2 cellular contexts compared by ENCODE assay signal in the genomic region with DNA sequence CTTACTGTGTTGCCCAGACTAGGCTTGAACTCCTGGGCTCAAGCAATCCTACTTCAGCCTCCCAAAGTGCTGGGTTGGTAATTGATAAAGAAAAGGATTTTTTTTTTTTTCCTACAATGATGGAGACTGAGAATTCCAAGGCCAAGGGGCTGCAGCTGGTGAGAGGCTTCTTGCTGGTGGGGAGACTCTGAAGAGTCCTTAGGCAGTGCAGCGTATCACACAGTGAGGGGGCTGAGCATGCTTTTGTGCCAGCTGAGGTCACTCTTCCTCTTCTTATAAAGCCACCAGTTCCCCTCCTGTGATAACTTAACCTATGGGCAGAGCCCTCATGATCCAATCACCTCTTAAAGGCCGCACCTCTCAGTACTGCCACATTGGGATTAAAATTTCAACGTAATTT.
TF ChIP-seq lines count a peak whose summit lies in the region.

No MANE protein-coding gene starts in this region.

TF ChIP-seq in WTC11, 78 proteins besides CTCF, POLR2A, EP300 and RAD21 (continued from another document):
- TF ChIP-seq, protein P1, sequence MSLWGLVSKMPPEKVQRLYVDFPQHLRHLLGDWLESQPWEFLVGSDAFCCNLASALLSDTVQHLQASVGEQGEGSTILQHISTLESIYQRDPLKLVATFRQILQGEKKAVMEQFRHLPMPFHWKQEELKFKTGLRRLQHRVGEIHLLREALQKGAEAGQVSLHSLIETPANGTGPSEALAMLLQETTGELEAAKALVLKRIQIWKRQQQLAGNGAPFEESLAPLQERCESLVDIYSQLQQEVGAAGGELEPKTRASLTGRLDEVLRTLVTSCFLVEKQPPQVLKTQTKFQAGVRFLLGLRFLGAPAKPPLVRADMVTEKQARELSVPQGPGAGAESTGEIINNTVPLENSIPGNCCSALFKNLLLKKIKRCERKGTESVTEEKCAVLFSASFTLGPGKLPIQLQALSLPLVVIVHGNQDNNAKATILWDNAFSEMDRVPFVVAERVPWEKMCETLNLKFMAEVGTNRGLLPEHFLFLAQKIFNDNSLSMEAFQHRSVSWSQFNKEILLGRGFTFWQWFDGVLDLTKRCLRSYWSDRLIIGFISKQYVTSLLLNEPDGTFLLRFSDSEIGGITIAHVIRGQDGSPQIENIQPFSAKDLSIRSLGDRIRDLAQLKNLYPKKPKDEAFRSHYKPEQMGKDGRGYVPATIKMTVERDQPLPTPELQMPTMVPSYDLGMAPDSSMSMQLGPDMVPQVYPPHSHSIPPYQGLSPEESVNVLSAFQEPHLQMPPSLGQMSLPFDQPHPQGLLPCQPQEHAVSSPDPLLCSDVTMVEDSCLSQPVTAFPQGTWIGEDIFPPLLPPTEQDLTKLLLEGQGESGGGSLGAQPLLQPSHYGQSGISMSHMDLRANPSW (CRISPR knock-in tag; conservative IDR thresholded peaks at IDR 0.05; ENCODE audit: low read depth): no peak
- TF ChIP-seq GABPB1 (CRISPR knock-in tag; IDR thresholded peaks at IDR 0.05) (no peak), IRF2 (CRISPR knock-in tag; IDR thresholded peaks at IDR 0.05; ENCODE audit: borderline replicate concordance, low read depth) (no peak), NR3C1 (CRISPR knock-in tag; conservative IDR thresholded peaks at IDR 0.05; ENCODE audit: low read depth) (no peak), EMX1 (CRISPR knock-in tag; IDR thresholded peaks at IDR 0.05) (no peak), ETV6 (CRISPR knock-in tag; IDR thresholded peaks at IDR 0.05) (no peak), ZNF121 (CRISPR knock-in tag; IDR thresholded peaks at IDR 0.05) (no peak), ZNF138 (CRISPR knock-in tag; conservative IDR thresholded peaks at IDR 0.05) (no peak)
- TF ChIP-seq, protein P2, sequence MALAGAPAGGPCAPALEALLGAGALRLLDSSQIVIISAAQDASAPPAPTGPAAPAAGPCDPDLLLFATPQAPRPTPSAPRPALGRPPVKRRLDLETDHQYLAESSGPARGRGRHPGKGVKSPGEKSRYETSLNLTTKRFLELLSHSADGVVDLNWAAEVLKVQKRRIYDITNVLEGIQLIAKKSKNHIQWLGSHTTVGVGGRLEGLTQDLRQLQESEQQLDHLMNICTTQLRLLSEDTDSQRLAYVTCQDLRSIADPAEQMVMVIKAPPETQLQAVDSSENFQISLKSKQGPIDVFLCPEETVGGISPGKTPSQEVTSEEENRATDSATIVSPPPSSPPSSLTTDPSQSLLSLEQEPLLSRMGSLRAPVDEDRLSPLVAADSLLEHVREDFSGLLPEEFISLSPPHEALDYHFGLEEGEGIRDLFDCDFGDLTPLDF (CRISPR knock-in tag; IDR thresholded peaks at IDR 0.05): no peak
- TF ChIP-seq, protein P3, sequence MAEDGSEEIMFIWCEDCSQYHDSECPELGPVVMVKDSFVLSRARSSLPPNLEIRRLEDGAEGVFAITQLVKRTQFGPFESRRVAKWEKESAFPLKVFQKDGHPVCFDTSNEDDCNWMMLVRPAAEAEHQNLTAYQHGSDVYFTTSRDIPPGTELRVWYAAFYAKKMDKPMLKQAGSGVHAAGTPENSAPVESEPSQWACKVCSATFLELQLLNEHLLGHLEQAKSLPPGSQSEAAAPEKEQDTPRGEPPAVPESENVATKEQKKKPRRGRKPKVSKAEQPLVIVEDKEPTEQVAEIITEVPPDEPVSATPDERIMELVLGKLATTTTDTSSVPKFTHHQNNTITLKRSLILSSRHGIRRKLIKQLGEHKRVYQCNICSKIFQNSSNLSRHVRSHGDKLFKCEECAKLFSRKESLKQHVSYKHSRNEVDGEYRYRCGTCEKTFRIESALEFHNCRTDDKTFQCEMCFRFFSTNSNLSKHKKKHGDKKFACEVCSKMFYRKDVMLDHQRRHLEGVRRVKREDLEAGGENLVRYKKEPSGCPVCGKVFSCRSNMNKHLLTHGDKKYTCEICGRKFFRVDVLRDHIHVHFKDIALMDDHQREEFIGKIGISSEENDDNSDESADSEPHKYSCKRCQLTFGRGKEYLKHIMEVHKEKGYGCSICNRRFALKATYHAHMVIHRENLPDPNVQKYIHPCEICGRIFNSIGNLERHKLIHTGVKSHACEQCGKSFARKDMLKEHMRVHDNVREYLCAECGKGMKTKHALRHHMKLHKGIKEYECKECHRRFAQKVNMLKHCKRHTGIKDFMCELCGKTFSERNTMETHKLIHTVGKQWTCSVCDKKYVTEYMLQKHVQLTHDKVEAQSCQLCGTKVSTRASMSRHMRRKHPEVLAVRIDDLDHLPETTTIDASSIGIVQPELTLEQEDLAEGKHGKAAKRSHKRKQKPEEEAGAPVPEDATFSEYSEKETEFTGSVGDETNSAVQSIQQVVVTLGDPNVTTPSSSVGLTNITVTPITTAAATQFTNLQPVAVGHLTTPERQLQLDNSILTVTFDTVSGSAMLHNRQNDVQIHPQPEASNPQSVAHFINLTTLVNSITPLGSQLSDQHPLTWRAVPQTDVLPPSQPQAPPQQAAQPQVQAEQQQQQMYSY (CRISPR knock-in tag; IDR thresholded peaks at IDR 0.05): no peak
- TF ChIP-seq, protein P4, sequence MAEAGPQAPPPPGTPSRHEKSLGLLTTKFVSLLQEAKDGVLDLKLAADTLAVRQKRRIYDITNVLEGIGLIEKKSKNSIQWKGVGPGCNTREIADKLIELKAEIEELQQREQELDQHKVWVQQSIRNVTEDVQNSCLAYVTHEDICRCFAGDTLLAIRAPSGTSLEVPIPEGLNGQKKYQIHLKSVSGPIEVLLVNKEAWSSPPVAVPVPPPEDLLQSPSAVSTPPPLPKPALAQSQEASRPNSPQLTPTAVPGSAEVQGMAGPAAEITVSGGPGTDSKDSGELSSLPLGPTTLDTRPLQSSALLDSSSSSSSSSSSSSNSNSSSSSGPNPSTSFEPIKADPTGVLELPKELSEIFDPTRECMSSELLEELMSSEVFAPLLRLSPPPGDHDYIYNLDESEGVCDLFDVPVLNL (CRISPR knock-in tag; IDR thresholded peaks at IDR 0.05; ENCODE audit: borderline replicate concordance, low read depth): no peak
- TF ChIP-seq, protein P5, sequence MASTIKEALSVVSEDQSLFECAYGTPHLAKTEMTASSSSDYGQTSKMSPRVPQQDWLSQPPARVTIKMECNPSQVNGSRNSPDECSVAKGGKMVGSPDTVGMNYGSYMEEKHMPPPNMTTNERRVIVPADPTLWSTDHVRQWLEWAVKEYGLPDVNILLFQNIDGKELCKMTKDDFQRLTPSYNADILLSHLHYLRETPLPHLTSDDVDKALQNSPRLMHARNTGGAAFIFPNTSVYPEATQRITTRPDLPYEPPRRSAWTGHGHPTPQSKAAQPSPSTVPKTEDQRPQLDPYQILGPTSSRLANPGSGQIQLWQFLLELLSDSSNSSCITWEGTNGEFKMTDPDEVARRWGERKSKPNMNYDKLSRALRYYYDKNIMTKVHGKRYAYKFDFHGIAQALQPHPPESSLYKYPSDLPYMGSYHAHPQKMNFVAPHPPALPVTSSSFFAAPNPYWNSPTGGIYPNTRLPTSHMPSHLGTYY (CRISPR knock-in tag; IDR thresholded peaks at IDR 0.05): no peak
TF ChIP-seq in WTC11: peak in this region for 0.

TF ChIP-seq in SK-N-SH treated with all-trans-retinoic acid at 6 μM for 48 hours, 23 proteins besides CTCF, POLR2A, EP300 and RAD21 (continued from another document):
- TF ChIP-seq, protein P6, sequence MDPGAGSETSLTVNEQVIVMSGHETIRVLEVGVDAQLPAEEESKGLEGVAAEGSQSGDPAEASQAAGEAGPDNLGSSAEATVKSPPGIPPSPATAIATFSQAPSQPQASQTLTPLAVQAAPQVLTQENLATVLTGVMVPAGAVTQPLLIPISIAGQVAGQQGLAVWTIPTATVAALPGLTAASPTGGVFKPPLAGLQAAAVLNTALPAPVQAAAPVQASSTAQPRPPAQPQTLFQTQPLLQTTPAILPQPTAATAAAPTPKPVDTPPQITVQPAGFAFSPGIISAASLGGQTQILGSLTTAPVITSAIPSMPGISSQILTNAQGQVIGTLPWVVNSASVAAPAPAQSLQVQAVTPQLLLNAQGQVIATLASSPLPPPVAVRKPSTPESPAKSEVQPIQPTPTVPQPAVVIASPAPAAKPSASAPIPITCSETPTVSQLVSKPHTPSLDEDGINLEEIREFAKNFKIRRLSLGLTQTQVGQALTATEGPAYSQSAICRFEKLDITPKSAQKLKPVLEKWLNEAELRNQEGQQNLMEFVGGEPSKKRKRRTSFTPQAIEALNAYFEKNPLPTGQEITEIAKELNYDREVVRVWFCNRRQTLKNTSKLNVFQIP (CRISPR knock-in tag; IDR thresholded peaks at IDR 0.05; ENCODE audit: borderline replicate concordance, low read depth): no peak
- TF ChIP-seq, protein P7, sequence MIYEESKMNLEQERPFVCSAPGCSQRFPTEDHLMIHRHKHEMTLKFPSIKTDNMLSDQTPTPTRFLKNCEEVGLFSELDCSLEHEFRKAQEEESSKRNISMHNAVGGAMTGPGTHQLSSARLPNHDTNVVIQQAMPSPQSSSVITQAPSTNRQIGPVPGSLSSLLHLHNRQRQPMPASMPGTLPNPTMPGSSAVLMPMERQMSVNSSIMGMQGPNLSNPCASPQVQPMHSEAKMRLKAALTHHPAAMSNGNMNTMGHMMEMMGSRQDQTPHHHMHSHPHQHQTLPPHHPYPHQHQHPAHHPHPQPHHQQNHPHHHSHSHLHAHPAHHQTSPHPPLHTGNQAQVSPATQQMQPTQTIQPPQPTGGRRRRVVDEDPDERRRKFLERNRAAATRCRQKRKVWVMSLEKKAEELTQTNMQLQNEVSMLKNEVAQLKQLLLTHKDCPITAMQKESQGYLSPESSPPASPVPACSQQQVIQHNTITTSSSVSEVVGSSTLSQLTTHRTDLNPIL (CRISPR knock-in tag; IDR thresholded peaks at IDR 0.05; ENCODE audit: low read depth): no peak
- TF ChIP-seq TCF4 (CRISPR knock-in tag; IDR thresholded peaks at IDR 0.05; ENCODE audit: borderline replicate concordance) (no peak), OSR1 (CRISPR knock-in tag; IDR thresholded peaks at IDR 0.05) (no peak), ISL1 (CRISPR knock-in tag; IDR thresholded peaks at IDR 0.05) (no peak), SNAI2 (CRISPR knock-in tag; IDR thresholded peaks at IDR 0.05) (no peak), PPARA (CRISPR knock-in tag; IDR thresholded peaks at IDR 0.05; ENCODE audit: borderline replicate concordance) (no peak), ZNF565 (CRISPR knock-in tag; conservative IDR thresholded peaks at IDR 0.05; ENCODE audit: low read depth) (no peak), ZFP3 (CRISPR knock-in tag; IDR thresholded peaks at IDR 0.05) (no peak)
- TF ChIP-seq, protein P8, sequence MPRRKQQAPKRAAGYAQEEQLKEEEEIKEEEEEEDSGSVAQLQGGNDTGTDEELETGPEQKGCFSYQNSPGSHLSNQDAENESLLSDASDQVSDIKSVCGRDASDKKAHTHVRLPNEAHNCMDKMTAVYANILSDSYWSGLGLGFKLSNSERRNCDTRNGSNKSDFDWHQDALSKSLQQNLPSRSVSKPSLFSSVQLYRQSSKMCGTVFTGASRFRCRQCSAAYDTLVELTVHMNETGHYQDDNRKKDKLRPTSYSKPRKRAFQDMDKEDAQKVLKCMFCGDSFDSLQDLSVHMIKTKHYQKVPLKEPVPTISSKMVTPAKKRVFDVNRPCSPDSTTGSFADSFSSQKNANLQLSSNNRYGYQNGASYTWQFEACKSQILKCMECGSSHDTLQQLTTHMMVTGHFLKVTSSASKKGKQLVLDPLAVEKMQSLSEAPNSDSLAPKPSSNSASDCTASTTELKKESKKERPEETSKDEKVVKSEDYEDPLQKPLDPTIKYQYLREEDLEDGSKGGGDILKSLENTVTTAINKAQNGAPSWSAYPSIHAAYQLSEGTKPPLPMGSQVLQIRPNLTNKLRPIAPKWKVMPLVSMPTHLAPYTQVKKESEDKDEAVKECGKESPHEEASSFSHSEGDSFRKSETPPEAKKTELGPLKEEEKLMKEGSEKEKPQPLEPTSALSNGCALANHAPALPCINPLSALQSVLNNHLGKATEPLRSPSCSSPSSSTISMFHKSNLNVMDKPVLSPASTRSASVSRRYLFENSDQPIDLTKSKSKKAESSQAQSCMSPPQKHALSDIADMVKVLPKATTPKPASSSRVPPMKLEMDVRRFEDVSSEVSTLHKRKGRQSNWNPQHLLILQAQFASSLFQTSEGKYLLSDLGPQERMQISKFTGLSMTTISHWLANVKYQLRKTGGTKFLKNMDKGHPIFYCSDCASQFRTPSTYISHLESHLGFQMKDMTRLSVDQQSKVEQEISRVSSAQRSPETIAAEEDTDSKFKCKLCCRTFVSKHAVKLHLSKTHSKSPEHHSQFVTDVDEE (CRISPR knock-in tag; IDR thresholded peaks at IDR 0.05): no peak
